1 cellular context compared by ENCODE assay signal in the genomic region with DNA sequence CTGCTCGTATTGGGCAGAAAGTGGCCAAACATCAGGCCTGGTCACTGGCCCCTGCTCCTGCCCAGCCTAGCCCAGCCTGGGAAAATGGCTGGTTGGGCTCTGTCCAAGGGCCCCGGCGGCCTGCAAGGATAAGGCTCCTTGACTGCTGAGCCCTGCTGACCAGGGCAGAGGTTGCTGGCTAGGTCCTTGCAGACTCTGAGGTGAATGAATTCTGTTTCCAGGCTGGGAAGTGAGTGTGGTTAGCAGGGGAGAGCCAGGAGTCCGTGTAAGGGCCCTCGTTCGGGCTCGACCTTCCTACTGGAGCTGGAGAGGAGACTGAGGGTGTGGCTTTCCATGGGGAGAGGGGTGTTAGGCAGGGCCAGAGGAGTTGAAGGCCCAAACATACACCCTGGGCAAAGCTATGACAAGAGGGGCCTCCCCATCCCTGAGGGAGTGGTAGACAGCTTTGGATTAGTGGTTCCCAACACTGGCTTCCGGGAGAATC.
A peak's percentile ranks its signal among the peaks of the same experiment; 100 is the strongest.
TF ChIP-seq lines count a peak whose summit lies in the region.

No MANE protein-coding gene starts in this region.

TF ChIP-seq in HepG2, 621 proteins besides CTCF, POLR2A, EP300 and RAD21 (continued from another document and continues in another):
- TF ChIP-seq, protein P1, sequence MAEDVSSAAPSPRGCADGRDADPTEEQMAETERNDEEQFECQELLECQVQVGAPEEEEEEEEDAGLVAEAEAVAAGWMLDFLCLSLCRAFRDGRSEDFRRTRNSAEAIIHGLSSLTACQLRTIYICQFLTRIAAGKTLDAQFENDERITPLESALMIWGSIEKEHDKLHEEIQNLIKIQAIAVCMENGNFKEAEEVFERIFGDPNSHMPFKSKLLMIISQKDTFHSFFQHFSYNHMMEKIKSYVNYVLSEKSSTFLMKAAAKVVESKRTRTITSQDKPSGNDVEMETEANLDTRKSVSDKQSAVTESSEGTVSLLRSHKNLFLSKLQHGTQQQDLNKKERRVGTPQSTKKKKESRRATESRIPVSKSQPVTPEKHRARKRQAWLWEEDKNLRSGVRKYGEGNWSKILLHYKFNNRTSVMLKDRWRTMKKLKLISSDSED (CRISPR knock-in tag; IDR thresholded peaks at IDR 0.05), result no peak
- TF ChIP-seq MTA3 (CRISPR knock-in tag; IDR thresholded peaks at IDR 0.05) (no peak), ZNF205 (CRISPR knock-in tag; IDR thresholded peaks at IDR 0.05) (no peak), PLRG1 (conservative IDR thresholded peaks at IDR 0.05) (no peak), MBNL3 (CRISPR knock-in tag; conservative IDR thresholded peaks at IDR 0.05) (no peak), EZH2 (conservative IDR thresholded peaks at IDR 0.05; ENCODE audit: low read depth, low read length) (no peak), GFI1 (CRISPR knock-in tag; IDR thresholded peaks at IDR 0.05; ENCODE audit: borderline replicate concordance) (no peak), SALL1 (CRISPR knock-in tag; IDR thresholded peaks at IDR 0.05) (peak; percentile 82), ZMYM3 (CRISPR knock-in tag; IDR thresholded peaks at IDR 0.05) (peak; percentile 43; the same call in 1 of the 2 replicates), CHD2 (IDR thresholded peaks at IDR 0.05; ENCODE audit: low read depth, low read length) (no peak), CBX1 (IDR thresholded peaks at IDR 0.05; ENCODE audit: low read depth) (no peak), ZFYVE20 (CRISPR knock-in tag; IDR thresholded peaks at IDR 0.05; ENCODE audit: borderline replicate concordance, low read depth) (no peak), HOXA5 (CRISPR knock-in tag; IDR thresholded peaks at IDR 0.05) (no peak), DR1 (CRISPR knock-in tag; IDR thresholded peaks at IDR 0.05) (no peak), ZNF24 (IDR thresholded peaks at IDR 0.05) (no peak), ZNF30 (CRISPR knock-in tag; IDR thresholded peaks at IDR 0.05) (no peak), ZNF124 (CRISPR knock-in tag; IDR thresholded peaks at IDR 0.05) (0 out of 2 replicates have a peak, but pooled peaks have one; percentile 66), ZNF644 (CRISPR knock-in tag; IDR thresholded peaks at IDR 0.05; ENCODE audit: low read depth) (no peak), REPIN1 (CRISPR knock-in tag; IDR thresholded peaks at IDR 0.05; ENCODE audit: borderline replicate concordance, low read depth) (no peak), ARNTL (CRISPR knock-in tag; IDR thresholded peaks at IDR 0.05) (no peak), TBP (CRISPR knock-in tag; IDR thresholded peaks at IDR 0.05) (no peak), MIXL1 (CRISPR knock-in tag; IDR thresholded peaks at IDR 0.05) (no peak), ZNF567 (CRISPR knock-in tag; IDR thresholded peaks at IDR 0.05; ENCODE audit: borderline replicate concordance) (no peak), ZNF816 (CRISPR knock-in tag; IDR thresholded peaks at IDR 0.05; ENCODE audit: borderline replicate concordance) (no peak), MIER2 (CRISPR knock-in tag; IDR thresholded peaks at IDR 0.05) (no peak), SP2 (CRISPR knock-in tag; IDR thresholded peaks at IDR 0.05) (no peak), ZNF841 (CRISPR knock-in tag; IDR thresholded peaks at IDR 0.05; ENCODE audit: borderline replicate concordance) (no peak), ZNF12 (CRISPR knock-in tag; IDR thresholded peaks at IDR 0.05) (no peak), IKZF1 (IDR thresholded peaks at IDR 0.05) (no peak), RNF2 (conservative IDR thresholded peaks at IDR 0.05; ENCODE audit: low read depth) (no peak), KMT2A (CRISPR knock-in tag; IDR thresholded peaks at IDR 0.05) (no peak), REXO4 (CRISPR knock-in tag; IDR thresholded peaks at IDR 0.05; ENCODE audit: borderline replicate concordance) (no peak), ZNF382 (CRISPR knock-in tag; IDR thresholded peaks at IDR 0.05; ENCODE audit: borderline replicate concordance) (no peak), POLR2AphosphoS5 (IDR thresholded peaks at IDR 0.05; ENCODE audit: low read depth, low read length) (0 out of 2 replicates have a peak, but pooled peaks have one; percentile 23), CBX5 (CRISPR knock-in tag; IDR thresholded peaks at IDR 0.05; ENCODE audit: borderline replicate concordance) (no peak), SIX4 (CRISPR knock-in tag; IDR thresholded peaks at IDR 0.05) (no peak), BRD4 (CRISPR knock-in tag; IDR thresholded peaks at IDR 0.05) (no peak), ZSCAN25 (CRISPR knock-in tag; IDR thresholded peaks at IDR 0.05) (no peak), SAP130 (CRISPR knock-in tag; IDR thresholded peaks at IDR 0.05; ENCODE audit: low read depth) (peak; percentile 28; the same call in 1 of the 2 replicates), ZNF678 (CRISPR knock-in tag; IDR thresholded peaks at IDR 0.05) (no peak), ETV5 (CRISPR knock-in tag; IDR thresholded peaks at IDR 0.05; ENCODE audit: borderline replicate concordance) (no peak)
- TF ChIP-seq, protein P2, sequence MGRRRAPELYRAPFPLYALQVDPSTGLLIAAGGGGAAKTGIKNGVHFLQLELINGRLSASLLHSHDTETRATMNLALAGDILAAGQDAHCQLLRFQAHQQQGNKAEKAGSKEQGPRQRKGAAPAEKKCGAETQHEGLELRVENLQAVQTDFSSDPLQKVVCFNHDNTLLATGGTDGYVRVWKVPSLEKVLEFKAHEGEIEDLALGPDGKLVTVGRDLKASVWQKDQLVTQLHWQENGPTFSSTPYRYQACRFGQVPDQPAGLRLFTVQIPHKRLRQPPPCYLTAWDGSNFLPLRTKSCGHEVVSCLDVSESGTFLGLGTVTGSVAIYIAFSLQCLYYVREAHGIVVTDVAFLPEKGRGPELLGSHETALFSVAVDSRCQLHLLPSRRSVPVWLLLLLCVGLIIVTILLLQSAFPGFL (CRISPR knock-in tag; IDR thresholded peaks at IDR 0.05), result no peak
- TF ChIP-seq, protein P3, sequence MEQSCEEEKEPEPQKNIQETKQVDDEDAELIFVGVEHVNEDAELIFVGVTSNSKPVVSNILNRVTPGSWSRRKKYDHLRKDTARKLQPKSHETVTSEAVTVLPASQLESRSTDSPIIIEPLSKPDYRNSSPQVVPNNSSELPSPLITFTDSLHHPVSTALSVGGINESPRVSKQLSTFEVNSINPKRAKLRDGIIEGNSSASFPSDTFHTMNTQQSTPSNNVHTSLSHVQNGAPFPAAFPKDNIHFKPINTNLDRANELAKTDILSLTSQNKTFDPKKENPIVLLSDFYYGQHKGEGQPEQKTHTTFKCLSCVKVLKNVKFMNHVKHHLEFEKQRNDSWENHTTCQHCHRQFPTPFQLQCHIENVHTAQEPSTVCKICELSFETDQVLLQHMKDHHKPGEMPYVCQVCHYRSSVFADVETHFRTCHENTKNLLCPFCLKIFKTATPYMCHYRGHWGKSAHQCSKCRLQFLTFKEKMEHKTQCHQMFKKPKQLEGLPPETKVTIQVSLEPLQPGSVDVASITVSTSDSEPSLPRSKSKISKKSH (CRISPR knock-in tag; IDR thresholded peaks at IDR 0.05; ENCODE audit: borderline replicate concordance), result no peak
- TF ChIP-seq, protein P4, sequence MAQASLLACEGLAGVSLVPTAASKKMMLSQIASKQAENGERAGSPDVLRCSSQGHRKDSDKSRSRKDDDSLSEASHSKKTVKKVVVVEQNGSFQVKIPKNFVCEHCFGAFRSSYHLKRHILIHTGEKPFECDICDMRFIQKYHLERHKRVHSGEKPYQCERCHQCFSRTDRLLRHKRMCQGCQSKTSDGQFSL (CRISPR knock-in tag; IDR thresholded peaks at IDR 0.05), result no peak
- TF ChIP-seq, protein P5, sequence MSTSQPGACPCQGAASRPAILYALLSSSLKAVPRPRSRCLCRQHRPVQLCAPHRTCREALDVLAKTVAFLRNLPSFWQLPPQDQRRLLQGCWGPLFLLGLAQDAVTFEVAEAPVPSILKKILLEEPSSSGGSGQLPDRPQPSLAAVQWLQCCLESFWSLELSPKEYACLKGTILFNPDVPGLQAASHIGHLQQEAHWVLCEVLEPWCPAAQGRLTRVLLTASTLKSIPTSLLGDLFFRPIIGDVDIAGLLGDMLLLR (CRISPR knock-in tag; IDR thresholded peaks at IDR 0.05), result no peak
- TF ChIP-seq, protein P6, sequence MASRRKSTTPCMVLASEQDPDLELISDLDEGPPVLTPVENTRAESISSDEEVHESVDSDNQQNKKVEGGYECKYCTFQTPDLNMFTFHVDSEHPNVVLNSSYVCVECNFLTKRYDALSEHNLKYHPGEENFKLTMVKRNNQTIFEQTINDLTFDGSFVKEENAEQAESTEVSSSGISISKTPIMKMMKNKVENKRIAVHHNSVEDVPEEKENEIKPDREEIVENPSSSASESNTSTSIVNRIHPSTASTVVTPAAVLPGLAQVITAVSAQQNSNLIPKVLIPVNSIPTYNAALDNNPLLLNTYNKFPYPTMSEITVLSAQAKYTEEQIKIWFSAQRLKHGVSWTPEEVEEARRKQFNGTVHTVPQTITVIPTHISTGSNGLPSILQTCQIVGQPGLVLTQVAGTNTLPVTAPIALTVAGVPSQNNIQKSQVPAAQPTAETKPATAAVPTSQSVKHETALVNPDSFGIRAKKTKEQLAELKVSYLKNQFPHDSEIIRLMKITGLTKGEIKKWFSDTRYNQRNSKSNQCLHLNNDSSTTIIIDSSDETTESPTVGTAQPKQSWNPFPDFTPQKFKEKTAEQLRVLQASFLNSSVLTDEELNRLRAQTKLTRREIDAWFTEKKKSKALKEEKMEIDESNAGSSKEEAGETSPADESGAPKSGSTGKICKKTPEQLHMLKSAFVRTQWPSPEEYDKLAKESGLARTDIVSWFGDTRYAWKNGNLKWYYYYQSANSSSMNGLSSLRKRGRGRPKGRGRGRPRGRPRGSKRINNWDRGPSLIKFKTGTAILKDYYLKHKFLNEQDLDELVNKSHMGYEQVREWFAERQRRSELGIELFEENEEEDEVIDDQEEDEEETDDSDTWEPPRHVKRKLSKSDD (CRISPR knock-in tag; IDR thresholded peaks at IDR 0.05; ENCODE audit: low read depth), result no peak
- TF ChIP-seq, protein P7, sequence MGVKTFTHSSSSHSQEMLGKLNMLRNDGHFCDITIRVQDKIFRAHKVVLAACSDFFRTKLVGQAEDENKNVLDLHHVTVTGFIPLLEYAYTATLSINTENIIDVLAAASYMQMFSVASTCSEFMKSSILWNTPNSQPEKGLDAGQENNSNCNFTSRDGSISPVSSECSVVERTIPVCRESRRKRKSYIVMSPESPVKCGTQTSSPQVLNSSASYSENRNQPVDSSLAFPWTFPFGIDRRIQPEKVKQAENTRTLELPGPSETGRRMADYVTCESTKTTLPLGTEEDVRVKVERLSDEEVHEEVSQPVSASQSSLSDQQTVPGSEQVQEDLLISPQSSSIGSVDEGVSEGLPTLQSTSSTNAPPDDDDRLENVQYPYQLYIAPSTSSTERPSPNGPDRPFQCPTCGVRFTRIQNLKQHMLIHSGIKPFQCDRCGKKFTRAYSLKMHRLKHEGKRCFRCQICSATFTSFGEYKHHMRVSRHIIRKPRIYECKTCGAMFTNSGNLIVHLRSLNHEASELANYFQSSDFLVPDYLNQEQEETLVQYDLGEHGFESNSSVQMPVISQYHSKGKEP (CRISPR knock-in tag; IDR thresholded peaks at IDR 0.05), result no peak
- TF ChIP-seq, protein P8, sequence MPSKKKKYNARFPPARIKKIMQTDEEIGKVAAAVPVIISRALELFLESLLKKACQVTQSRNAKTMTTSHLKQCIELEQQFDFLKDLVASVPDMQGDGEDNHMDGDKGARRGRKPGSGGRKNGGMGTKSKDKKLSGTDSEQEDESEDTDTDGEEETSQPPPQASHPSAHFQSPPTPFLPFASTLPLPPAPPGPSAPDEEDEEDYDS (CRISPR knock-in tag; IDR thresholded peaks at IDR 0.05), result no peak
- TF ChIP-seq, protein P9, sequence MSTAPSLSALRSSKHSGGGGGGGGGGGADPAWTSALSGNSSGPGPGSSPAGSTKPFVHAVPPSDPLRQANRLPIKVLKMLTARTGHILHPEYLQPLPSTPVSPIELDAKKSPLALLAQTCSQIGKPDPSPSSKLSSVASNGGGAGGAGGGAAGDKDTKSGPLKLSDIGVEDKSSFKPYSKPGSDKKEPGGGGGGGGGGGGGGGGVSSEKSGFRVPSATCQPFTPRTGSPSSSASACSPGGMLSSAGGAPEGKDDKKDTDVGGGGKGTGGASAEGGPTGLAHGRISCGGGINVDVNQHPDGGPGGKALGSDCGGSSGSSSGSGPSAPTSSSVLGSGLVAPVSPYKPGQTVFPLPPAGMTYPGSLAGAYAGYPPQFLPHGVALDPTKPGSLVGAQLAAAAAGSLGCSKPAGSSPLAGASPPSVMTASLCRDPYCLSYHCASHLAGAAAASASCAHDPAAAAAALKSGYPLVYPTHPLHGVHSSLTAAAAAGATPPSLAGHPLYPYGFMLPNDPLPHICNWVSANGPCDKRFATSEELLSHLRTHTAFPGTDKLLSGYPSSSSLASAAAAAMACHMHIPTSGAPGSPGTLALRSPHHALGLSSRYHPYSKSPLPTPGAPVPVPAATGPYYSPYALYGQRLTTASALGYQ (CRISPR knock-in tag; IDR thresholded peaks at IDR 0.05), result 0 out of 2 replicates have a peak, but pooled peaks have one; percentile 27
- TF ChIP-seq, protein P10, sequence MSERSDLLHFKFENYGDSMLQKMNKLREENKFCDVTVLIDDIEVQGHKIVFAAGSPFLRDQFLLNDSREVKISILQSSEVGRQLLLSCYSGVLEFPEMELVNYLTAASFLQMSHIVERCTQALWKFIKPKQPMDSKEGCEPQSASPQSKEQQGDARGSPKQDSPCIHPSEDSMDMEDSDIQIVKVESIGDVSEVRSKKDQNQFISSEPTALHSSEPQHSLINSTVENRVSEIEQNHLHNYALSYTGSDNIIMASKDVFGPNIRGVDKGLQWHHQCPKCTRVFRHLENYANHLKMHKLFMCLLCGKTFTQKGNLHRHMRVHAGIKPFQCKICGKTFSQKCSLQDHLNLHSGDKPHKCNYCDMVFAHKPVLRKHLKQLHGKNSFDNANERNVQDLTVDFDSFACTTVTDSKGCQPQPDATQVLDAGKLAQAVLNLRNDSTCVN (CRISPR knock-in tag; IDR thresholded peaks at IDR 0.05; ENCODE audit: borderline replicate concordance), result no peak
- TF ChIP-seq, protein P11, sequence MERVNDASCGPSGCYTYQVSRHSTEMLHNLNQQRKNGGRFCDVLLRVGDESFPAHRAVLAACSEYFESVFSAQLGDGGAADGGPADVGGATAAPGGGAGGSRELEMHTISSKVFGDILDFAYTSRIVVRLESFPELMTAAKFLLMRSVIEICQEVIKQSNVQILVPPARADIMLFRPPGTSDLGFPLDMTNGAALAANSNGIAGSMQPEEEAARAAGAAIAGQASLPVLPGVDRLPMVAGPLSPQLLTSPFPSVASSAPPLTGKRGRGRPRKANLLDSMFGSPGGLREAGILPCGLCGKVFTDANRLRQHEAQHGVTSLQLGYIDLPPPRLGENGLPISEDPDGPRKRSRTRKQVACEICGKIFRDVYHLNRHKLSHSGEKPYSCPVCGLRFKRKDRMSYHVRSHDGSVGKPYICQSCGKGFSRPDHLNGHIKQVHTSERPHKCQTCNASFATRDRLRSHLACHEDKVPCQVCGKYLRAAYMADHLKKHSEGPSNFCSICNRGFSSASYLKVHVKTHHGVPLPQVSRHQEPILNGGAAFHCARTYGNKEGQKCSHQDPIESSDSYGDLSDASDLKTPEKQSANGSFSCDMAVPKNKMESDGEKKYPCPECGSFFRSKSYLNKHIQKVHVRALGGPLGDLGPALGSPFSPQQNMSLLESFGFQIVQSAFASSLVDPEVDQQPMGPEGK (CRISPR knock-in tag; IDR thresholded peaks at IDR 0.05), result peak; percentile 33; the same call in 1 of the 2 replicates
- TF ChIP-seq, protein P12, sequence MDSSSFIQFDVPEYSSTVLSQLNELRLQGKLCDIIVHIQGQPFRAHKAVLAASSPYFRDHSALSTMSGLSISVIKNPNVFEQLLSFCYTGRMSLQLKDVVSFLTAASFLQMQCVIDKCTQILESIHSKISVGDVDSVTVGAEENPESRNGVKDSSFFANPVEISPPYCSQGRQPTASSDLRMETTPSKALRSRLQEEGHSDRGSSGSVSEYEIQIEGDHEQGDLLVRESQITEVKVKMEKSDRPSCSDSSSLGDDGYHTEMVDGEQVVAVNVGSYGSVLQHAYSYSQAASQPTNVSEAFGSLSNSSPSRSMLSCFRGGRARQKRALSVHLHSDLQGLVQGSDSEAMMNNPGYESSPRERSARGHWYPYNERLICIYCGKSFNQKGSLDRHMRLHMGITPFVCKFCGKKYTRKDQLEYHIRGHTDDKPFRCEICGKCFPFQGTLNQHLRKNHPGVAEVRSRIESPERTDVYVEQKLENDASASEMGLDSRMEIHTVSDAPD (CRISPR knock-in tag; IDR thresholded peaks at IDR 0.05), result no peak
